ENCODE assay signal across 8 cellular contexts in the genomic region with DNA sequence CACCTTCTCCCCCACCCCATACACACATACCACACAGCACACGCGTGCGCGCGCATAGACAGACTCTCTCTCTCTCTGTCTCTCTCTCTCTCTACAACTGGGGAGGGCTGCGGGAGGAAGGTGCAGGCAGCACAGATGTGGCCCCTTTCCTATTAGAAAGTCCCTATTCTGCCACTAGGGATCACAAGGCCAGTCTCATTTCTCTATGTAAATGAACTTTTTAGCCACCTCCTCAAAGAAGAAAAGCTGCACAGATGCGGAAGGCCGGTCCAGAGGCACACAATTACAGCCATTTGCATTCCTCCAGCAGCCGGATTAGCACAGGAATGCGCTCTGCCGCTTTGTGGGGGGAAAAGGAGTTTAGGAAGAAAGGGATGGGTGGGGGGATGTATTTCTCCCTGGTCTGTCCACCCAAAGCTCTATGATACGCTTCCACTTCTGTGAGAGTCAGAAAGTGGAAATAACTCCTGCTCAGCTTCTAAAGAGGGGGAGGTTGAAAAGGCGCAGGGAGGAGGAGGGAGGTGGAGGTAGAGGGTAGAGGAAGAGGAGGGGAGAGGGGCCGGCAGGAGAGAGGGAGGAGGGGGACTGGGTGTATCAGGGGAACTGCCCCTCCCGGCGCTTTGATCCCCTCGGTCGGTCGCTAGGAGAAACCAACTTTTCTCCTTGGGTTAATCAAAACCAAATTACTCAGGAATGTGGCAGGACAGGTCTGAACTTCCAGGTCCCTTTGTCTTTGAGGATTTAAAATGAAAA. TPM values are rescaled to one million over a fixed set of nuclear protein-coding genes. Genes with fewer than 3 reads are reported as not detected.
A peak's percentile ranks its signal among the peaks of the same experiment; 100 is the strongest.
DNase-seq lines count a peak whose midpoint lies in the region; ATAC-seq lines count a peak whose summit lies in the region.

No MANE protein-coding gene starts in this region.

- H3K9ac ChIP-seq in ES-I3 (ENCODE audit: low read depth, low read length): peak overlapping the region; percentile 32; the same call in 1 of the 2 replicates

- ATAC-seq in GM19455 (IDR thresholded peaks at IDR 0.05; ENCODE audit: unreplicated experiment) (peak; percentile 64), HG03439 (IDR thresholded peaks at IDR 0.05; ENCODE audit: unreplicated experiment) (peak; percentile 63)

- no peaks in the 10 kb centered on the region for H3K9me3 ChIP-seq in ES-I3 (ENCODE audit: control insufficient read depth, insufficient read depth, low read length)

- H3K36me3 ChIP-seq in ES-I3 (ENCODE audit: insufficient read depth, low read length): no peaks in the 10 kb centered on the region

- peak; percentile 58 for DNase-seq in kidney tubule cell (ENCODE audit: low spot score)
- DNase-seq in H4 (ENCODE audit: low spot score): no peak
- no peak for DNase-seq in NCI-H1930 (lab: John Stamatoyannopoulos, UW)
- DNase-seq in T-helper 1 cell: no peak
- DNase-seq in T1000 (lab: John Stamatoyannopoulos, UW): no peak

- H3K4me1 ChIP-seq in ES-I3 (ENCODE audit: insufficient read depth, low read length): peaks cover 72% of the 10 kb centered on the region

RNA-seq across cellular contexts. Expression of a gene that starts 11.7 kb away (rescaled TPM):
- 0.47 and 0.68 TPM in 2 replicates for total RNA-seq in H4 (2014; rRNA removed; shearing (Covaris generic))
